ENCODE assay signal across 18 cellular contexts in genomic region chr10:2798340-2798739, GRCh38.
A peak's percentile ranks its signal among the peaks of the same experiment; 100 is the strongest.
DNase-seq lines count a peak whose midpoint lies in the region; ATAC-seq and TF ChIP-seq lines count a peak whose summit lies in the region.
"Had no signal": no experiment of that assay in that cellular context is flagged by ENCODE, and none has a peak within 500 bp of the region (broad histone marks: within the 10 kb centered on the region; RNA-seq: fewer than 3 reads in every experiment).

No MANE protein-coding gene starts in this region.

- H3K9me3 Mint-ChIP-seq in WTC11 (peaks cover 42% of the 10 kb centered on the region), neural progenitor cell (peaks cover 5% of the 10 kb centered on the region)

- peaks cover 16% of the 10 kb centered on the region for H3K36me3 Mint-ChIP-seq in WTC11
- H3K36me3 Mint-ChIP-seq in neural progenitor cell: no peaks in the 10 kb centered on the region
- H3K36me3 Mint-ChIP-seq: CD8-positive, alpha-beta memory T cell; IgD-negative memory B cell had no signal

- peaks cover 10% of the 10 kb centered on the region for H3K36me3 ChIP-seq in neural progenitor cell

- ATAC-seq in WTC11: peak; percentile 92
- ATAC-seq in GM18868 (IDR thresholded peaks at IDR 0.05; ENCODE audit: unreplicated experiment): no peak
- no peak for ATAC-seq in GM19467 (IDR thresholded peaks at IDR 0.05; ENCODE audit: unreplicated experiment)
- ATAC-seq: HCT116 had no signal

- peaks cover 8% of the 10 kb centered on the region for H3F3A ChIP-seq in neural progenitor cell (ENCODE audit: low read depth)

- CTCF ChIA-PET in WTC11 (lab: Charles Lee): interaction anchor here (0.8 to 1.5 kb wide), 4 partner anchors 17 to 178 kb away, joined by 3 to 5 read pairs (median 4); no protein-coding TSS in a partner anchor

- H2AFZ ChIP-seq in neural progenitor cell (replicated peaks): no peak overlapping the region

- no peaks in the 10 kb centered on the region for H3K79me2 ChIP-seq in neural progenitor cell (ENCODE audit: low read depth)

- peak; percentile 50 for DNase-seq in NCI-H1092 treated with DMSO at 0.1 percent for 48 hours (lab: John Stamatoyannopoulos, UW)
- no peak for DNase-seq in NCI-H1092 (lab: John Stamatoyannopoulos, UW)
- DNase-seq in NCI-H524 (lab: John Stamatoyannopoulos, UW): peak; percentile 33 to 78
- peak; percentile 23 for DNase-seq in WTC11 (ENCODE audit: low spot score)
- DNase-seq in neural progenitor cell (ENCODE audit: low spot score): peak; percentile 76
- DNase-seq in stimulated activated naive CD4-positive, alpha-beta T cell treated with Interleukin-2 at 50 U/mL for 16 hours (lab: John Stamatoyannopoulos, UW): no peak
- DNase-seq: CD8-positive, alpha-beta memory T cell; DMS 273 treated with DMSO at 0.1 percent for 48 hours; NCI-H1694; NCI-H2171 treated with DMSO at 0.1 percent for 48 hours; NCI-H526; SIG-M5; SW 1271 had no signal

- H3K9me3 ChIP-seq in neural progenitor cell (ENCODE audit: low read depth): peaks cover 7% of the 10 kb centered on the region

- no peaks in the 10 kb centered on the region for H3K27me3 ChIP-seq in neural progenitor cell

- H3K4me2 ChIP-seq in neural progenitor cell: peak overlapping the region; percentile 38

- POLR2A ChIA-PET in WTC11 (lab: Charles Lee): interaction anchor here (0.6 kb wide), 1 partner anchor 310 kb away, joined by 4 read pairs; no protein-coding TSS in a partner anchor

- H3K9ac ChIP-seq in neural progenitor cell: no peak overlapping the region

- TF ChIP-seq CTCF in WTC11 (IDR thresholded peaks at IDR 0.05): no peak
- no peak for TF ChIP-seq CTCF in neural progenitor cell (IDR thresholded peaks at IDR 0.05)

- no peaks in the 10 kb centered on the region for H4K20me1 ChIP-seq in neural progenitor cell (ENCODE audit: low read depth)

- H3K27me3 Mint-ChIP-seq in WTC11 (ENCODE audit: low read depth) (no peaks in the 10 kb centered on the region), neural progenitor cell (ENCODE audit: insufficient read depth, low read depth) (no peaks in the 10 kb centered on the region)

- H3K4me3 Mint-ChIP-seq in WTC11: peak overlapping the region; percentile 26; the same call in 1 of the 2 replicates
- peak overlapping the region; percentile 48 for H3K4me3 Mint-ChIP-seq in neural progenitor cell
- H3K4me3 Mint-ChIP-seq: CD8-positive, alpha-beta memory T cell; IgD-negative memory B cell had no signal

- peaks cover 13% of the 10 kb centered on the region for H3K4me1 ChIP-seq in neural progenitor cell

- no peak overlapping the region for H3K27ac ChIP-seq in neural progenitor cell
- H3K27ac ChIP-seq: 22Rv1 had no signal

- H3K4me3 ChIP-seq in neural progenitor cell: no peak overlapping the region

- 0 out of 2 replicates have a peak overlapping the region, but pooled peaks have one; percentile 81 for H3K27ac Mint-ChIP-seq in WTC11
- H3K27ac Mint-ChIP-seq in neural progenitor cell: peak overlapping the region; percentile 30
- H3K27ac Mint-ChIP-seq: CD8-positive, alpha-beta memory T cell; IgD-negative memory B cell had no signal

- H3K4me1 Mint-ChIP-seq in WTC11 (peaks cover 29% of the 10 kb centered on the region), neural progenitor cell (peaks cover 13% of the 10 kb centered on the region)
- H3K4me1 Mint-ChIP-seq: CD8-positive, alpha-beta memory T cell; IgD-negative memory B cell had no signal

TF ChIP-seq in WTC11, 78 proteins besides CTCF, POLR2A, EP300 and RAD21:
- TF ChIP-seq IRF2 (CRISPR knock-in tag; IDR thresholded peaks at IDR 0.05; ENCODE audit: borderline replicate concordance, low read depth): no peak
- no peak for TF ChIP-seq ESRRA (CRISPR knock-in tag; IDR thresholded peaks at IDR 0.05; ENCODE audit: borderline replicate concordance)
- TF ChIP-seq ATF1 (CRISPR knock-in tag; IDR thresholded peaks at IDR 0.05): no peak
- TF ChIP-seq FOXK1 (CRISPR knock-in tag; IDR thresholded peaks at IDR 0.05): no peak
- TF ChIP-seq ELF4 (CRISPR knock-in tag; IDR thresholded peaks at IDR 0.05; ENCODE audit: low read depth): no peak
- no peak for TF ChIP-seq RELA (CRISPR knock-in tag; IDR thresholded peaks at IDR 0.05; ENCODE audit: borderline replicate concordance)
- TF ChIP-seq PRRX2 (CRISPR knock-in tag; IDR thresholded peaks at IDR 0.05): no peak
- no peak for TF ChIP-seq ZNF671 (CRISPR knock-in tag; IDR thresholded peaks at IDR 0.05)
- TF ChIP-seq TEAD4 (CRISPR knock-in tag; IDR thresholded peaks at IDR 0.05): no peak
- no peak for TF ChIP-seq OVOL2 (CRISPR knock-in tag; IDR thresholded peaks at IDR 0.05; ENCODE audit: borderline replicate concordance)
- TF ChIP-seq ZNF317 (CRISPR knock-in tag; IDR thresholded peaks at IDR 0.05; ENCODE audit: borderline replicate concordance, low read depth): no peak

Comparison
In these comparisons a context has a peak if more than half of its experiments do, and no peak if none do; other contexts are left out.
1. DNase-seq: peak in NCI-H1092 treated with DMSO at 0.1 percent for 48 hours (single experiment), NCI-H524 (2 of 2), WTC11 (single experiment) and neural progenitor cell (single experiment); none in NCI-H1092 (single experiment) and stimulated activated naive CD4-positive, alpha-beta T cell treated with Interleukin-2 at 50 U/mL for 16 hours (single experiment).